In genomic region chr2:47178359-47178758, GRCh38 we compare ENCODE assay signal across 21 cellular contexts. TPM values are rescaled to one million over a fixed set of nuclear protein-coding genes. Genes with fewer than 3 reads are reported as not detected.
"Had no signal": no experiment of that assay in that cellular context is flagged by ENCODE, and none has a peak within 500 bp of the region (broad histone marks: within the 10 kb centered on the region; RNA-seq: fewer than 3 reads in every experiment).

No MANE protein-coding gene starts in this region.

- DNase-seq: activated CD4-positive, alpha-beta memory T cell treated with anti-CD3 and anti-CD28 coated beads for 36 hours; activated CD4-positive, alpha-beta T cell treated with anti-CD3 and anti-CD28 coated beads for 36 hours; activated naive CD4-positive, alpha-beta T cell; activated T-cell treated with anti-CD3 and anti-CD28 coated beads for 4 hours; body of pancreas; central memory CD4-positive, alpha-beta T cell; dorsolateral prefrontal cortex; foreskin fibroblast; hypothalamus; left ventricle myocardium inferior; mammary epithelial cell; pancreas; spleen; stimulated activated CD8-positive, alpha-beta memory T cell treated with anti-CD3 and anti-CD28 coated beads, Interleukin-4, amount 100 ng/mL, for 48 hours; stimulated activated naive CD4-positive, alpha-beta T cell; upper lobe of right lung had no signal

- H3K4me3 ChIP-seq: body of pancreas, left ventricle myocardium inferior, pancreas, upper lobe of right lung had no signal

- H3K36me3 ChIP-seq: left ventricle myocardium inferior, pancreas, spleen, upper lobe of right lung had no signal

- H3K9me3 Mint-ChIP-seq: activated T-helper 1 cell treated with anti-CD3 and anti-CD28 coated beads, Interleukin-12 subunit alpha, Interleukin-12 subunit beta, Interleukin-2, Interleukin-4 antibody, amounts not matched to agents 30 ng/mL and 10 ng/mL and 1 ng/mL, durations not matched to agents 14 hours and 24 hours and 36 hours; T-helper 2 cell treated with Interferon-gamma antibody and Interleukin-4, amounts not matched to agents 5 μg/mL and 100 μg/mL, for 36 hours had no signal

- H3K27ac ChIP-seq: epithelial cell of prostate, left ventricle myocardium inferior, upper lobe of right lung had no signal

- ATAC-seq: activated CD4-positive, alpha-beta T cell treated with anti-CD3 and anti-CD28 coated beads for 36 hours; body of pancreas; pancreas; upper lobe of right lung had no signal

- H3K27me3 Mint-ChIP-seq: activated CD4-positive, alpha-beta T cell treated with anti-CD3 and anti-CD28 coated beads for 36 hours had no signal

- H3K27ac Mint-ChIP-seq: activated T-helper 1 cell treated with anti-CD3 and anti-CD28 coated beads, Interleukin-12 subunit alpha, Interleukin-12 subunit beta, Interleukin-2, Interleukin-4 antibody, amounts not matched to agents 30 ng/mL and 10 ng/mL and 1 ng/mL, durations not matched to agents 14 hours and 24 hours and 36 hours had no signal

- H3K27me3 ChIP-seq: body of pancreas, dorsolateral prefrontal cortex, pancreas, spleen, upper lobe of right lung had no signal

- H3K9me3 ChIP-seq: body of pancreas, left ventricle myocardium inferior, pancreas, spleen, upper lobe of right lung had no signal

- H3K4me3 Mint-ChIP-seq: activated CD4-positive, alpha-beta memory T cell treated with anti-CD3 and anti-CD28 coated beads for 36 hours; activated CD4-positive, alpha-beta T cell treated with anti-CD3 and anti-CD28 coated beads for 36 hours; activated T-helper 1 cell treated with anti-CD3 and anti-CD28 coated beads, Interleukin-12 subunit alpha, Interleukin-12 subunit beta, Interleukin-2, Interleukin-4 antibody, amounts not matched to agents 30 ng/mL and 10 ng/mL and 1 ng/mL, durations not matched to agents 14 hours and 24 hours and 36 hours; T-helper 2 cell treated with Interferon-gamma antibody and Interleukin-4, amounts not matched to agents 5 μg/mL and 100 μg/mL, for 36 hours had no signal

RNA-seq across cellular contexts. Expression of gene STPG4, which starts 23.3 kb away (rescaled TPM):
- total RNA-seq: activated CD4-positive, alpha-beta memory T cell treated with anti-CD3 and anti-CD28 coated beads for 36 hours; body of pancreas; kidney epithelial cell; left ventricle myocardium inferior; pancreas; pulmonary artery endothelial cell; upper lobe of right lung had no signal
- polyA plus RNA-seq: mammary epithelial cell, pancreas had no signal
